In genomic region chr5:159317849-159318248, GRCh38 we compare ENCODE assay signal across 39 cellular contexts. TPM values are rescaled to one million over a fixed set of nuclear protein-coding genes. Genes with fewer than 3 reads are reported as not detected.
"Had no signal": no experiment of that assay in that cellular context is flagged by ENCODE, and none has a peak within 500 bp of the region (broad histone marks: within the 10 kb centered on the region; RNA-seq: fewer than 3 reads in every experiment).

No MANE protein-coding gene starts in this region.

- DNase-seq: activated B cell treated with CpG ODN at 0.5 μM for 24 hours; activated CD4-positive, alpha-beta memory T cell treated with anti-CD3 and anti-CD28 coated beads for 36 hours; activated CD4-positive, alpha-beta T cell treated with anti-CD3 and anti-CD28 coated beads for 4 hours; activated CD4-positive, alpha-beta T cell treated with anti-CD3 and anti-CD28 coated beads, Interleukin-2, amount 10 ng/mL, durations not matched to agents 24 days and 14 days; activated CD4-positive, alpha-beta T cell treated with anti-CD3 and anti-CD28 coated beads, Interleukin-2, amount 50 U/mL, for 1 hour; activated CD4-positive, alpha-beta T cell treated with anti-CD3 and anti-CD28 coated beads, Interleukin-2, amount 50 U/mL, for 4 hours; activated CD4-positive, CD25-positive, alpha-beta regulatory T cell treated with anti-CD3 and anti-CD28 coated beads, Interleukin-2, amount 50 U/mL, for 72 hours; activated CD8-positive, alpha-beta memory T cell treated with anti-CD3 and anti-CD28 coated beads, Interleukin-2, amount 50 U/mL, for 4 hours; activated CD8-positive, alpha-beta T cell treated with anti-CD3 and anti-CD28 coated beads for 36 hours; activated effector memory CD4-positive, alpha-beta T cell treated with anti-CD3 and anti-CD28 coated beads, Interleukin-2, amount 50 U/mL, for 16 hours; activated gamma-delta T cell treated with Interleukin-2 at 50 U/mL for 16 hours; activated naive CD4-positive, alpha-beta T cell; activated naive CD4-positive, alpha-beta T cell treated with anti-CD3 and anti-CD28 coated beads for 36 hours; activated naive CD4-positive, alpha-beta T cell treated with anti-CD3 and anti-CD28 coated beads, Interleukin-2, amount 50 U/mL, for 16 hours; activated naive CD8-positive, alpha-beta T cell treated with anti-CD3 and anti-CD28 coated beads for 36 hours; activated T-cell treated with anti-CD3 and anti-CD28 coated beads for 4 hours; activated T-cell treated with anti-CD3 and anti-CD28 coated beads, Interleukin-2, amount 50 U/mL, for 1 hour; activated T-cell treated with anti-CD3 and anti-CD28 coated beads, Interleukin-2, amount 50 U/mL, for 4 hours; activated T-cell treated with anti-CD3 and anti-CD28 coated beads, Interleukin-2, amount 50 U/mL, for 72 hours; adrenal gland; amniotic stem cell; aorta; body of pancreas; brain microvascular endothelial cell; central memory CD4-positive, alpha-beta T cell; T-helper 2 cell; T-helper 9 cell had no signal

- H3K4me3 Mint-ChIP-seq: activated B cell treated with CpG ODN at 0.5 μM for 24 hours; activated CD4-positive, alpha-beta memory T cell treated with anti-CD3 and anti-CD28 coated beads for 36 hours; activated CD4-positive, alpha-beta T cell treated with anti-CD3 and anti-CD28 coated beads, Interleukin-2, amount 10 ng/mL, durations not matched to agents 24 days and 14 days; activated CD8-positive, alpha-beta T cell treated with anti-CD3 and anti-CD28 coated beads for 36 hours; activated naive CD4-positive, alpha-beta T cell treated with anti-CD3 and anti-CD28 coated beads for 36 hours; activated naive CD8-positive, alpha-beta T cell treated with anti-CD3 and anti-CD28 coated beads for 36 hours; activated T-cell treated with anti-CD3 and anti-CD28 coated beads, Interleukin-2, amount 50 U/mL, for 4 hours; activated T-cell treated with anti-CD3 and anti-CD28 coated beads, Interleukin-2, amount 50 U/mL, for 72 hours; activated T-helper 1 cell treated with anti-CD3 and anti-CD28 coated beads, Interleukin-12 subunit alpha, Interleukin-12 subunit beta, Interleukin-2, Interleukin-4 antibody, amounts not matched to agents 30 ng/mL and 10 ng/mL and 1 ng/mL, durations not matched to agents 14 hours and 24 hours and 36 hours; activated T-helper 17 cell treated with anti-CD3 and anti-CD28 coated beads, Interleukin-2, amount 50 U/mL, for 72 hours; T-helper 2 cell treated with Interferon-gamma antibody and Interleukin-4, amounts not matched to agents 5 μg/mL and 100 μg/mL, for 36 hours had no signal

- H3K36me3 ChIP-seq: adrenal gland, brain microvascular endothelial cell, breast epithelium had no signal

- FAIRE-seq: astrocyte, colon, TTC549 had no signal

- H3K4me1 ChIP-seq: adrenal gland, body of pancreas, breast epithelium had no signal

- H3K9me3 ChIP-seq: adrenal gland, body of pancreas, breast epithelium had no signal

- H3K4me1 Mint-ChIP-seq: activated B cell treated with CpG ODN at 0.5 μM for 24 hours; activated CD4-positive, alpha-beta T cell treated with anti-CD3 and anti-CD28 coated beads, Interleukin-2, amount 10 ng/mL, durations not matched to agents 24 days and 14 days; activated naive CD8-positive, alpha-beta T cell treated with anti-CD3 and anti-CD28 coated beads for 36 hours; activated T-helper 17 cell treated with anti-CD3 and anti-CD28 coated beads, Interleukin-2, amount 50 U/mL, for 72 hours had no signal

- H3K27me3 ChIP-seq: adrenal gland, body of pancreas, brain microvascular endothelial cell, breast epithelium had no signal

- H3K9me3 Mint-ChIP-seq: activated B cell treated with CpG ODN at 0.5 μM for 24 hours; activated CD4-positive, alpha-beta memory T cell treated with anti-CD3 and anti-CD28 coated beads for 36 hours; activated CD4-positive, alpha-beta T cell treated with anti-CD3 and anti-CD28 coated beads, Interleukin-2, amount 10 ng/mL, durations not matched to agents 24 days and 14 days; activated CD8-positive, alpha-beta T cell treated with anti-CD3 and anti-CD28 coated beads for 36 hours; activated naive CD4-positive, alpha-beta T cell treated with anti-CD3 and anti-CD28 coated beads for 36 hours; activated naive CD4-positive, alpha-beta T cell treated with anti-CD3 and anti-CD28 coated beads, Interleukin-2, amount 50 U/mL, for 72 hours; activated naive CD8-positive, alpha-beta T cell treated with anti-CD3 and anti-CD28 coated beads for 36 hours; activated T-cell treated with anti-CD3 and anti-CD28 coated beads, Interleukin-2, amount 50 U/mL, for 4 hours; activated T-cell treated with anti-CD3 and anti-CD28 coated beads, Interleukin-2, amount 50 U/mL, for 72 hours; activated T-helper 1 cell treated with anti-CD3 and anti-CD28 coated beads, Interleukin-12 subunit alpha, Interleukin-12 subunit beta, Interleukin-2, Interleukin-4 antibody, amounts not matched to agents 30 ng/mL and 10 ng/mL and 1 ng/mL, durations not matched to agents 14 hours and 24 hours and 36 hours; activated T-helper 17 cell treated with anti-CD3 and anti-CD28 coated beads, Interleukin-2, amount 50 U/mL, for 72 hours; T-helper 2 cell treated with Interferon-gamma antibody and Interleukin-4, amounts not matched to agents 5 μg/mL and 100 μg/mL, for 36 hours had no signal

- H3K4me3 ChIP-seq: adrenal gland, body of pancreas, breast epithelium had no signal

- H3K27ac Mint-ChIP-seq: activated B cell treated with CpG ODN at 0.5 μM for 24 hours; activated CD4-positive, alpha-beta memory T cell treated with anti-CD3 and anti-CD28 coated beads for 36 hours; activated CD4-positive, alpha-beta T cell treated with anti-CD3 and anti-CD28 coated beads, Interleukin-2, amount 10 ng/mL, durations not matched to agents 24 days and 14 days; activated CD8-positive, alpha-beta T cell treated with anti-CD3 and anti-CD28 coated beads for 36 hours; activated naive CD4-positive, alpha-beta T cell treated with anti-CD3 and anti-CD28 coated beads for 36 hours; activated naive CD4-positive, alpha-beta T cell treated with anti-CD3 and anti-CD28 coated beads, Interleukin-2, amount 50 U/mL, for 72 hours; activated naive CD8-positive, alpha-beta T cell treated with anti-CD3 and anti-CD28 coated beads for 36 hours; activated T-cell treated with anti-CD3 and anti-CD28 coated beads, Interleukin-2, amount 50 U/mL, for 72 hours; activated T-helper 1 cell treated with anti-CD3 and anti-CD28 coated beads, Interleukin-12 subunit alpha, Interleukin-12 subunit beta, Interleukin-2, Interleukin-4 antibody, amounts not matched to agents 30 ng/mL and 10 ng/mL and 1 ng/mL, durations not matched to agents 14 hours and 24 hours and 36 hours; activated T-helper 17 cell treated with anti-CD3 and anti-CD28 coated beads, Interleukin-2, amount 50 U/mL, for 72 hours; T-helper 2 cell treated with Interferon-gamma antibody and Interleukin-4, amounts not matched to agents 5 μg/mL and 100 μg/mL, for 36 hours had no signal

- ATAC-seq: activated CD8-positive, alpha-beta T cell treated with anti-CD3 and anti-CD28 coated beads for 36 hours; activated naive CD4-positive, alpha-beta T cell treated with anti-CD3 and anti-CD28 coated beads, Interleukin-2, amount 50 U/mL, for 72 hours; activated T-cell treated with anti-CD3 and anti-CD28 coated beads, Interleukin-2, amount 50 U/mL, for 4 hours; activated T-cell treated with anti-CD3 and anti-CD28 coated beads, Interleukin-2, amount 50 U/mL, for 72 hours; activated T-helper 17 cell treated with anti-CD3 and anti-CD28 coated beads, Interleukin-2, amount 50 U/mL, for 72 hours; body of pancreas had no signal

- H3K36me3 Mint-ChIP-seq: activated CD4-positive, alpha-beta memory T cell treated with anti-CD3 and anti-CD28 coated beads for 36 hours; activated naive CD4-positive, alpha-beta T cell treated with anti-CD3 and anti-CD28 coated beads, Interleukin-2, amount 50 U/mL, for 72 hours; activated naive CD8-positive, alpha-beta T cell treated with anti-CD3 and anti-CD28 coated beads for 36 hours had no signal

- H3K27me3 Mint-ChIP-seq: activated naive CD8-positive, alpha-beta T cell treated with anti-CD3 and anti-CD28 coated beads for 36 hours had no signal

- H3K27ac ChIP-seq: adrenal gland, body of pancreas, brain microvascular endothelial cell, breast epithelium, VCaP had no signal

RNA-seq across cellular contexts. Expression of gene IL12B, which starts 12.4 kb away (rescaled TPM):
- total RNA-seq: activated CD4-positive, alpha-beta memory T cell treated with anti-CD3 and anti-CD28 coated beads for 36 hours; activated CD4-positive, alpha-beta T cell treated with anti-CD3 and anti-CD28 coated beads, Interleukin-2, amount 10 ng/mL, durations not matched to agents 24 days and 14 days; activated CD8-positive, alpha-beta memory T cell treated with anti-CD3 and anti-CD28 coated beads for 36 hours; activated CD8-positive, alpha-beta T cell treated with anti-CD3 and anti-CD28 coated beads for 36 hours; activated naive CD4-positive, alpha-beta T cell treated with anti-CD3 and anti-CD28 coated beads for 36 hours; activated naive CD8-positive, alpha-beta T cell treated with anti-CD3 and anti-CD28 coated beads for 36 hours; activated T-cell treated with anti-CD3 and anti-CD28 coated beads, Interleukin-2, amount 50 U/mL, for 4 hours; activated T-cell treated with anti-CD3 and anti-CD28 coated beads, Interleukin-2, amount 50 U/mL, for 72 hours; activated T-helper 1 cell treated with anti-CD3 and anti-CD28 coated beads, Interleukin-12 subunit alpha, Interleukin-12 subunit beta, Interleukin-2, Interleukin-4 antibody, amounts not matched to agents 30 ng/mL and 10 ng/mL and 1 ng/mL, durations not matched to agents 14 hours and 24 hours and 36 hours; activated T-helper 17 cell treated with anti-CD3 and anti-CD28 coated beads, Interleukin-2, amount 50 U/mL, for 72 hours; adrenal gland; aorta; astrocyte; body of pancreas; breast epithelium; cardiac septum; cerebellum had no signal
- polyA plus RNA-seq: adrenal gland, aorta had no signal
